ENCODE assay signal across 1 cellular context in the genomic region with DNA sequence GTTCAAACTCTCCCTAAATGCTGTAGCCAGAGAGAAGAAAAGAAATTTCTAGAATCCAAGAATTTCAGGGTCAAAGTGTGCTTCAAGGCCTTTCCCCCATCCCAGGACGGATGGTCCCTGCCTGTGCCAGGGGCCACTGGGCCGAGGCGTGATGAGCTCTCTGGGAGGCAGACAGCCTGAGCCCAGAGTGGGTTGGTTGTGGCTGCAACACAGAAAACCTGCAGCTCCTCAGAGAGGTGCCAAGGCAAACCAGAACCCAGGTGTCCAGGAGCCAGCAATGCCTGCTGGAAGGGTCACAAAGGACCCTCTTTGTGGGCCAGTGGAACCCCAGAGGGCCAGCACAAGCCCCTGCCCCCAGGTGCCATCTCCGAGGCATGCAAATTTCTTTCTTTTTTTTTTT.
TF ChIP-seq lines count a peak whose summit lies in the region.

No MANE protein-coding gene starts in this region.

TF ChIP-seq in H1, 55 proteins besides CTCF, POLR2A, EP300 and RAD21:
- TF ChIP-seq ZNF274 (IDR thresholded peaks at IDR 0.05; ENCODE audit: borderline replicate concordance, extremely low read depth, low read length) (no peak), SIX5 (IDR thresholded peaks at IDR 0.05; ENCODE audit: low read depth, low read length) (no peak), TCF12 (IDR thresholded peaks at IDR 0.05; ENCODE audit: low read depth, low read length) (no peak), SP1 (IDR thresholded peaks at IDR 0.05; ENCODE audit: low read depth, low read length) (no peak), KDM4A (IDR thresholded peaks at IDR 0.05; ENCODE audit: low read depth, low read length, severe bottlenecking) (no peak), BCL11A (IDR thresholded peaks at IDR 0.05; ENCODE audit: low read depth in 2 of 2, low read length in 2 of 2) (no peak), GABPA (IDR thresholded peaks at IDR 0.05; ENCODE audit: borderline replicate concordance, insufficient read depth, low read length) (no peak), KDM5A (IDR thresholded peaks at IDR 0.05; ENCODE audit: low read length) (no peak), TBP (IDR thresholded peaks at IDR 0.05; ENCODE audit: low read depth, low read length) (no peak), CREB1 (IDR thresholded peaks at IDR 0.05) (no peak), EGR1 (IDR thresholded peaks at IDR 0.05; ENCODE audit: borderline replicate concordance, low read depth, low read length) (no peak), GTF2F1 (IDR thresholded peaks at IDR 0.05; ENCODE audit: borderline replicate concordance, low read depth, low read length) (no peak), NANOG (IDR thresholded peaks at IDR 0.05; ENCODE audit: insufficient read depth, low read depth, low read length, poor library complexity, severe bottlenecking) (no peak)
- TF ChIP-seq, protein P1, sequence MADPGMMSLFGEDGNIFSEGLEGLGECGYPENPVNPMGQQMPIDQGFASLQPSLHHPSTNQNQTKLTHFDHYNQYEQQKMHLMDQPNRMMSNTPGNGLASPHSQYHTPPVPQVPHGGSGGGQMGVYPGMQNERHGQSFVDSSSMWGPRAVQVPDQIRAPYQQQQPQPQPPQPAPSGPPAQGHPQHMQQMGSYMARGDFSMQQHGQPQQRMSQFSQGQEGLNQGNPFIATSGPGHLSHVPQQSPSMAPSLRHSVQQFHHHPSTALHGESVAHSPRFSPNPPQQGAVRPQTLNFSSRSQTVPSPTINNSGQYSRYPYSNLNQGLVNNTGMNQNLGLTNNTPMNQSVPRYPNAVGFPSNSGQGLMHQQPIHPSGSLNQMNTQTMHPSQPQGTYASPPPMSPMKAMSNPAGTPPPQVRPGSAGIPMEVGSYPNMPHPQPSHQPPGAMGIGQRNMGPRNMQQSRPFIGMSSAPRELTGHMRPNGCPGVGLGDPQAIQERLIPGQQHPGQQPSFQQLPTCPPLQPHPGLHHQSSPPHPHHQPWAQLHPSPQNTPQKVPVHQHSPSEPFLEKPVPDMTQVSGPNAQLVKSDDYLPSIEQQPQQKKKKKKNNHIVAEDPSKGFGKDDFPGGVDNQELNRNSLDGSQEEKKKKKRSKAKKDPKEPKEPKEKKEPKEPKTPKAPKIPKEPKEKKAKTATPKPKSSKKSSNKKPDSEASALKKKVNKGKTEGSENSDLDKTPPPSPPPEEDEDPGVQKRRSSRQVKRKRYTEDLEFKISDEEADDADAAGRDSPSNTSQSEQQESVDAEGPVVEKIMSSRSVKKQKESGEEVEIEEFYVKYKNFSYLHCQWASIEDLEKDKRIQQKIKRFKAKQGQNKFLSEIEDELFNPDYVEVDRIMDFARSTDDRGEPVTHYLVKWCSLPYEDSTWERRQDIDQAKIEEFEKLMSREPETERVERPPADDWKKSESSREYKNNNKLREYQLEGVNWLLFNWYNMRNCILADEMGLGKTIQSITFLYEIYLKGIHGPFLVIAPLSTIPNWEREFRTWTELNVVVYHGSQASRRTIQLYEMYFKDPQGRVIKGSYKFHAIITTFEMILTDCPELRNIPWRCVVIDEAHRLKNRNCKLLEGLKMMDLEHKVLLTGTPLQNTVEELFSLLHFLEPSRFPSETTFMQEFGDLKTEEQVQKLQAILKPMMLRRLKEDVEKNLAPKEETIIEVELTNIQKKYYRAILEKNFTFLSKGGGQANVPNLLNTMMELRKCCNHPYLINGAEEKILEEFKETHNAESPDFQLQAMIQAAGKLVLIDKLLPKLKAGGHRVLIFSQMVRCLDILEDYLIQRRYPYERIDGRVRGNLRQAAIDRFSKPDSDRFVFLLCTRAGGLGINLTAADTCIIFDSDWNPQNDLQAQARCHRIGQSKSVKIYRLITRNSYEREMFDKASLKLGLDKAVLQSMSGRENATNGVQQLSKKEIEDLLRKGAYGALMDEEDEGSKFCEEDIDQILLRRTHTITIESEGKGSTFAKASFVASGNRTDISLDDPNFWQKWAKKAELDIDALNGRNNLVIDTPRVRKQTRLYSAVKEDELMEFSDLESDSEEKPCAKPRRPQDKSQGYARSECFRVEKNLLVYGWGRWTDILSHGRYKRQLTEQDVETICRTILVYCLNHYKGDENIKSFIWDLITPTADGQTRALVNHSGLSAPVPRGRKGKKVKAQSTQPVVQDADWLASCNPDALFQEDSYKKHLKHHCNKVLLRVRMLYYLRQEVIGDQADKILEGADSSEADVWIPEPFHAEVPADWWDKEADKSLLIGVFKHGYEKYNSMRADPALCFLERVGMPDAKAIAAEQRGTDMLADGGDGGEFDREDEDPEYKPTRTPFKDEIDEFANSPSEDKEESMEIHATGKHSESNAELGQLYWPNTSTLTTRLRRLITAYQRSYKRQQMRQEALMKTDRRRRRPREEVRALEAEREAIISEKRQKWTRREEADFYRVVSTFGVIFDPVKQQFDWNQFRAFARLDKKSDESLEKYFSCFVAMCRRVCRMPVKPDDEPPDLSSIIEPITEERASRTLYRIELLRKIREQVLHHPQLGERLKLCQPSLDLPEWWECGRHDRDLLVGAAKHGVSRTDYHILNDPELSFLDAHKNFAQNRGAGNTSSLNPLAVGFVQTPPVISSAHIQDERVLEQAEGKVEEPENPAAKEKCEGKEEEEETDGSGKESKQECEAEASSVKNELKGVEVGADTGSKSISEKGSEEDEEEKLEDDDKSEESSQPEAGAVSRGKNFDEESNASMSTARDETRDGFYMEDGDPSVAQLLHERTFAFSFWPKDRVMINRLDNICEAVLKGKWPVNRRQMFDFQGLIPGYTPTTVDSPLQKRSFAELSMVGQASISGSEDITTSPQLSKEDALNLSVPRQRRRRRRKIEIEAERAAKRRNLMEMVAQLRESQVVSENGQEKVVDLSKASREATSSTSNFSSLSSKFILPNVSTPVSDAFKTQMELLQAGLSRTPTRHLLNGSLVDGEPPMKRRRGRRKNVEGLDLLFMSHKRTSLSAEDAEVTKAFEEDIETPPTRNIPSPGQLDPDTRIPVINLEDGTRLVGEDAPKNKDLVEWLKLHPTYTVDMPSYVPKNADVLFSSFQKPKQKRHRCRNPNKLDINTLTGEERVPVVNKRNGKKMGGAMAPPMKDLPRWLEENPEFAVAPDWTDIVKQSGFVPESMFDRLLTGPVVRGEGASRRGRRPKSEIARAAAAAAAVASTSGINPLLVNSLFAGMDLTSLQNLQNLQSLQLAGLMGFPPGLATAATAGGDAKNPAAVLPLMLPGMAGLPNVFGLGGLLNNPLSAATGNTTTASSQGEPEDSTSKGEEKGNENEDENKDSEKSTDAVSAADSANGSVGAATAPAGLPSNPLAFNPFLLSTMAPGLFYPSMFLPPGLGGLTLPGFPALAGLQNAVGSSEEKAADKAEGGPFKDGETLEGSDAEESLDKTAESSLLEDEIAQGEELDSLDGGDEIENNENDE (IDR thresholded peaks at IDR 0.05; ENCODE audit: insufficient replicate concordance, low read length) = no peak
- TF ChIP-seq, protein P2, sequence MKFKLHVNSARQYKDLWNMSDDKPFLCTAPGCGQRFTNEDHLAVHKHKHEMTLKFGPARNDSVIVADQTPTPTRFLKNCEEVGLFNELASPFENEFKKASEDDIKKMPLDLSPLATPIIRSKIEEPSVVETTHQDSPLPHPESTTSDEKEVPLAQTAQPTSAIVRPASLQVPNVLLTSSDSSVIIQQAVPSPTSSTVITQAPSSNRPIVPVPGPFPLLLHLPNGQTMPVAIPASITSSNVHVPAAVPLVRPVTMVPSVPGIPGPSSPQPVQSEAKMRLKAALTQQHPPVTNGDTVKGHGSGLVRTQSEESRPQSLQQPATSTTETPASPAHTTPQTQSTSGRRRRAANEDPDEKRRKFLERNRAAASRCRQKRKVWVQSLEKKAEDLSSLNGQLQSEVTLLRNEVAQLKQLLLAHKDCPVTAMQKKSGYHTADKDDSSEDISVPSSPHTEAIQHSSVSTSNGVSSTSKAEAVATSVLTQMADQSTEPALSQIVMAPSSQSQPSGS (IDR thresholded peaks at IDR 0.05; ENCODE audit: low read length) = no peak
